In the genomic region with DNA sequence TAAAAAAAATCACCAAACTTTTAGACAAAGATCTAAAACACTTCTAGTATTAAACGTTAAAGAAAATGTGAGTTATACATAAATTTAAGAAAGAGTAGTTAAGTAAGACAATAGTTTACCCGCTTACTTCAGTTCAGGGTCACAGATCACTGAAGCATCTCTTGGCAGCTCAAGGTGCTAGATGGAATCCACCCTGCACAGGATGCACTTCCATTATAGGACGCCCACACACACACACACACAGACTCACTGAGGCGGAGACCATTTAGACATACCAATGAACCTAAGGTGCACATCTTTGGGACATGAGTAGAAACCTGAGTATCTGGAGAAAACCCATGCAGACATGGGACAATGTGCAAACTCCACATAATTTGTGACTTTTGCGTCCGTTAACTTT, we compare ENCODE assay signal across 16 cellular contexts.
"Had no signal": no experiment of that assay in that cellular context is flagged by ENCODE, and none has a peak within 500 bp of the region (broad histone marks: within the 10 kb centered on the region; RNA-seq: fewer than 3 reads in every experiment).

No MANE protein-coding gene starts in this region.

- ATAC-seq: activated CD8-positive, alpha-beta memory T cell treated with anti-CD3 and anti-CD28 coated beads, Interleukin-2, amount 10 ng/mL, durations not matched to agents 7 days and 5 days; activated CD8-positive, alpha-beta T cell treated with anti-CD3 and anti-CD28 coated beads for 36 hours; left ventricle myocardium superior; pancreas; psoas muscle; upper lobe of right lung had no signal

- DNase-seq: activated CD4-positive, alpha-beta T cell treated with anti-CD3 and anti-CD28 coated beads for 48 hours; activated CD8-positive, alpha-beta memory T cell treated with anti-CD3 and anti-CD28 coated beads, Interleukin-2, amount 10 ng/mL, durations not matched to agents 7 days and 5 days; activated CD8-positive, alpha-beta T cell treated with anti-CD3 and anti-CD28 coated beads for 36 hours; activated effector memory CD4-positive, alpha-beta T cell treated with anti-CD3 and anti-CD28 coated beads, Interleukin-2, amount 50 U/mL, for 16 hours; activated naive CD4-positive, alpha-beta T cell treated with anti-CD3 and anti-CD28 coated beads, Interleukin-2, amount 10 ng/mL, durations not matched to agents 7 days and 5 days; activated T-cell treated with anti-CD3 and anti-CD28 coated beads for 4 hours; cortex of kidney; endodermal cell; left ventricle myocardium superior; pancreas; psoas muscle; spleen; stimulated activated CD4-positive, alpha-beta T cell treated with anti-CD3 and anti-CD28 coated beads, Interleukin-4, amount 100 ng/mL, for 4 hours; substantia nigra; thyroid gland; upper lobe of right lung had no signal
